10 cellular contexts compared by ENCODE assay signal in the genomic region with DNA sequence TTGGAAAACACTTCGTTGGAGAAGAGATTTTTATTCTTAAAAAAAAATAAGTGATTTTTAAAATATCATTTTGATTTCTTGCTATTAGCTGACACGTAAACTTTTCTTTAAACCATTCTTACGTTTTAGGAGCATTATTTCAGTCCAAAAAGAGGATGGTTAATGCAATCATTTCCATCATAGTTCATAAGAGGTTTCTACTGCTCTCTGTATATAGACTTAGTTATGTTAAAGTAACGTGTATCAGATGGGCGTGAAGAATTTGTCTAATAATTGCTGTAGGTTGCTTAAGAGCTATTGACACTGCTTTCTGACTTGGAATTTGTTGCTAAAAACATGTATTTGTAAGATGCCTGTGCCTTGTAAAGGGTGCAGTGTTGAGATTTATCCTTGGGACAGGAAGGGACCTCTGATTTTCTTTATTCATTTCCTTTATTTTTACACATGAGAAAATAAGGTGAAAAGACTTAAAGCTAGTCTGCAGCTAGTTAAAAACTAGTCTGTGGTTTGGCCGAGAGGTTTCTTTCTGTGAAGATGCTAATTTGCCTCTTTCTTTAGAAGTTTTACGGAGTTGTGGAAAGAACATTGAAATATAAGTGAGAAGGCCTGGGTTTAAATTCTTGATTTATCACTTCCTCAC. TPM values are rescaled to one million over a fixed set of nuclear protein-coding genes. Genes with fewer than 3 reads are reported as not detected.
A peak's percentile ranks its signal among the peaks of the same experiment; 100 is the strongest.
DNase-seq lines count a peak whose midpoint lies in the region; ATAC-seq and TF ChIP-seq lines count a peak whose summit lies in the region.
"Had no signal": no experiment of that assay in that cellular context is flagged by ENCODE, and none has a peak within 500 bp of the region (broad histone marks: within the 10 kb centered on the region; RNA-seq: fewer than 3 reads in every experiment).

No MANE protein-coding gene starts in this region.

- no peak overlapping the region for H2AK5ac ChIP-seq in mesenchymal stem cell (ENCODE audit: low read length, severe bottlenecking)

- no peak overlapping the region for H3K23ac ChIP-seq in mesenchymal stem cell (ENCODE audit: low read length in 2 of 2)

- no peak overlapping the region for H2BK5ac ChIP-seq in mesenchymal stem cell (ENCODE audit: low read depth, low read length, poor library complexity, severe bottlenecking)

- 75% methylated on average over 3 of the region's 7 CpGs for WGBS in mesenchymal stem cell

- peak overlapping the region; percentile 100 for H3K9ac ChIP-seq in mesenchymal stem cell (ENCODE audit: low read length)

- H3K4ac ChIP-seq in mesenchymal stem cell (ENCODE audit: low read depth in 1 of 2, low read length in 2 of 2), result no peak overlapping the region

- peak overlapping the region; percentile 97 for H3K27ac Mint-ChIP-seq in activated naive CD8-positive, alpha-beta T cell treated with anti-CD3 and anti-CD28 coated beads, Interleukin-2, amount 50 U/mL, for 24 hours

- H3K14ac ChIP-seq in mesenchymal stem cell (ENCODE audit: low read length in 2 of 2), result no peak overlapping the region

- H2BK12ac ChIP-seq in mesenchymal stem cell (ENCODE audit: low read length in 2 of 2), result no peak overlapping the region

- peaks cover 78% of the 10 kb centered on the region for H3K4me1 Mint-ChIP-seq in activated naive CD8-positive, alpha-beta T cell treated with anti-CD3 and anti-CD28 coated beads, Interleukin-2, amount 50 U/mL, for 24 hours

- peaks cover 23% of the 10 kb centered on the region for H3K36me3 Mint-ChIP-seq in activated naive CD8-positive, alpha-beta T cell treated with anti-CD3 and anti-CD28 coated beads, Interleukin-2, amount 50 U/mL, for 24 hours (ENCODE audit: low read depth)

- H4K8ac ChIP-seq in mesenchymal stem cell (ENCODE audit: low read length), result no peak overlapping the region

- H3K36me3 ChIP-seq in left ventricle myocardium inferior (peaks cover 6% of the 10 kb centered on the region), mesenchymal stem cell (ENCODE audit: control insufficient read depth in 1 of 2, insufficient read depth in 2 of 2, low read depth in 1 of 2, low read length in 2 of 2) (peaks cover 0 to 13% of the 10 kb centered on the region in 2 experiments), vagina (no peaks in the 10 kb centered on the region)
- H3K36me3 ChIP-seq: cardiac muscle cell had no signal

- H3K4me1 ChIP-seq in left ventricle myocardium inferior (peaks cover 84% of the 10 kb centered on the region), mesenchymal stem cell (ENCODE audit: control insufficient read depth, insufficient read depth, low read depth, low read length) (peaks cover 10% of the 10 kb centered on the region), vagina (peaks cover 63% of the 10 kb centered on the region)

- TF ChIP-seq POLR2A in vagina (IDR thresholded peaks at IDR 0.05), result no peak

- no peaks in the 10 kb centered on the region for H3K27me3 ChIP-seq in left ventricle myocardium inferior (ENCODE audit: low read depth)
- H3K27me3 ChIP-seq in mesenchymal stem cell (ENCODE audit: control insufficient read depth in 1 of 2, insufficient read depth in 1 of 2, low read length in 2 of 2), result no peaks in the 10 kb centered on the region
- no peaks in the 10 kb centered on the region for H3K27me3 ChIP-seq in vagina
- H3K27me3 ChIP-seq: cardiac muscle cell had no signal

- no peak overlapping the region for H3K4me2 ChIP-seq in mesenchymal stem cell (ENCODE audit: low read length, poor library complexity, severe bottlenecking)

- H3K27me3 Mint-ChIP-seq in activated naive CD8-positive, alpha-beta T cell treated with anti-CD3 and anti-CD28 coated beads, Interleukin-2, amount 50 U/mL, for 24 hours, result peaks cover 1% of the 10 kb centered on the region

- DNase-seq in left ventricle myocardium inferior, result no peak
- DNase-seq in left ventricle myocardium superior, result no peak
- DNase-seq in activated naive CD8-positive, alpha-beta T cell treated with anti-CD3 and anti-CD28 coated beads, Interleukin-2, amount 50 U/mL, for 24 hours, result no peak
- no peak for DNase-seq in mesenchymal stem cell
- DNase-seq in vagina (ENCODE audit: extremely low spot score in 2 of 2), result no peak
- DNase-seq in NCI-H1436 treated with DMSO at 0.1 percent for 48 hours (lab: John Stamatoyannopoulos, UW), result no peak
- no peak for DNase-seq in NCI-H2227 treated with DMSO at 0.1 percent for 48 hours (lab: John Stamatoyannopoulos, UW)
- DNase-seq: NCI-H1694 had no signal

- peak overlapping the region; percentile 94 for H3K4me3 Mint-ChIP-seq in activated naive CD8-positive, alpha-beta T cell treated with anti-CD3 and anti-CD28 coated beads, Interleukin-2, amount 50 U/mL, for 24 hours

- no peak overlapping the region for H3K18ac ChIP-seq in mesenchymal stem cell (ENCODE audit: low read depth in 1 of 2, low read length in 2 of 2)

- H2BK15ac ChIP-seq in mesenchymal stem cell (ENCODE audit: low read depth, poor library complexity, severe bottlenecking), result no peak overlapping the region

- TF ChIP-seq CTCF in left ventricle myocardium inferior (IDR thresholded peaks at IDR 0.05; ENCODE audit: borderline replicate concordance) (no peak), vagina (IDR thresholded peaks at IDR 0.05) (no peak)

- no peaks in the 10 kb centered on the region for H3K9me3 Mint-ChIP-seq in activated naive CD8-positive, alpha-beta T cell treated with anti-CD3 and anti-CD28 coated beads, Interleukin-2, amount 50 U/mL, for 24 hours

- H4K91ac ChIP-seq in mesenchymal stem cell (ENCODE audit: low read length), result no peak overlapping the region

- ATAC-seq in left ventricle myocardium superior (no peak), HG02623 (IDR thresholded peaks at IDR 0.05; ENCODE audit: unreplicated experiment) (no peak)
- no peak for ATAC-seq in activated naive CD8-positive, alpha-beta T cell treated with anti-CD3 and anti-CD28 coated beads, Interleukin-2, amount 50 U/mL, for 24 hours

- H2BK120ac ChIP-seq in mesenchymal stem cell (ENCODE audit: low read depth, low read length), result no peak overlapping the region

- H3K27ac ChIP-seq in left ventricle myocardium inferior (replicated peaks) (peak overlapping the region; percentile 99), mesenchymal stem cell (ENCODE audit: low read length, poor library complexity, severe bottlenecking) (no peak overlapping the region), vagina (peak overlapping the region; percentile 100)
- H3K27ac ChIP-seq: cardiac muscle cell had no signal

- H3K4me3 ChIP-seq in left ventricle myocardium inferior (peak overlapping the region; percentile 86), mesenchymal stem cell (ENCODE audit: insufficient read depth in 1 of 2, low read depth in 1 of 2, low read length in 2 of 2) (peak overlapping the region in 1 of 2 experiments; percentile 99), vagina (peak overlapping the region in 1 of 2 donors; percentile 80)
- H3K4me3 ChIP-seq: cardiac muscle cell had no signal

- no peaks in the 10 kb centered on the region for H3K79me1 ChIP-seq in mesenchymal stem cell (replicated peaks; ENCODE audit: low read length, poor library complexity, severe bottlenecking)

- intact Hi-C loops in left ventricle myocardium inferior (cut with micrococcal nuclease) (no loop called here), left ventricle myocardium superior (cut with micrococcal nuclease) (loop anchor here (5.0 kb wide), 1 partner anchor 37 kb away; a partner anchor contains a TSS), vagina (cut with DNase I) (loop anchor here (5.0 kb wide), 1 partner anchor 142 kb away; no protein-coding TSS in a partner anchor)

- no peaks in the 10 kb centered on the region for H3K9me3 ChIP-seq in left ventricle myocardium inferior (replicated peaks)
- no peaks in the 10 kb centered on the region for H3K9me3 ChIP-seq in mesenchymal stem cell (ENCODE audit: control insufficient read depth, low read length)
- H3K9me3 ChIP-seq in vagina, result no peaks in the 10 kb centered on the region

- H2AFZ ChIP-seq in mesenchymal stem cell (ENCODE audit: low read depth, low read length), result no peak overlapping the region

RNA-seq across cellular contexts. Expression of a gene that starts 2.9 kb away (rescaled TPM):
- total RNA-seq in left ventricle myocardium inferior (49.3 TPM), left ventricle myocardium superior (46.1 TPM), vagina (53.5 TPM)
- polyA plus RNA-seq in mesenchymal stem cell (2013, experiment 1 of 2), result 41.3 TPM
- 40.2 TPM for polyA plus RNA-seq in mesenchymal stem cell (2013, experiment 2 of 2)

RNA-seq across cellular contexts. Expression of a gene that starts 37.0 kb away (rescaled TPM):
- 455 TPM for total RNA-seq in left ventricle myocardium inferior
- total RNA-seq in left ventricle myocardium superior, result 496 TPM
- polyA plus RNA-seq in mesenchymal stem cell (2013, experiment 1 of 2), result 241 TPM
- 246 TPM for polyA plus RNA-seq in mesenchymal stem cell (2013, experiment 2 of 2)
- 75.1 TPM for total RNA-seq in vagina
